In the genomic region with DNA sequence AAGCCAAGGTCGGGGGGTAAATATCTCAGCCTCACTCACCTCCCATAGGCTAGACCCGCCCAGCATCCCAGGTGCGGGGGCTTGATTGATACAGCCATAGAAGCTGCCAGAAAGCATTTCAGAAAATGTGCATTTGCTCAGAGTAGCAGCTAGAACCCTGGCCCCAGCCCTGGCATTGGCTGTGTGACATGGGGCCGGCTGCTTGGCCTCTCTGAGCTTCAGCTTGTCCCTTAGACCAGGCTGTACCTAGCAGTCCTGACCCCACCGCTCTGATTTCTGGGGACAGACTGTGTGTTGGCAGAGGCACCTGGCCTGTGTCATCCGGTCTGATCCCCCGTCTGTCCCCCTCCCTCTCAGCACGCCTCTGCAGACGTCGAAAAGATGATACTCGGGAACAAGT, we compare ENCODE assay signal across 23 cellular contexts. TPM values are rescaled to one million over a fixed set of nuclear protein-coding genes. Genes with fewer than 3 reads are reported as not detected.
"Had no signal": no experiment of that assay in that cellular context is flagged by ENCODE, and none has a peak within 500 bp of the region (broad histone marks: within the 10 kb centered on the region; RNA-seq: fewer than 3 reads in every experiment).

No MANE protein-coding gene starts in this region.

- H3K27ac Mint-ChIP-seq: activated naive CD4-positive, alpha-beta T cell treated with anti-CD3 and anti-CD28 coated beads, Interleukin-2, amount 50 U/mL, for 24 hours; endodermal cell; memory B cell; natural killer cell; T-helper 17 cell; WTC11 had no signal

- FAIRE-seq: keratinocyte had no signal

- H3K4me1 Mint-ChIP-seq: activated naive CD4-positive, alpha-beta T cell treated with anti-CD3 and anti-CD28 coated beads, Interleukin-2, amount 50 U/mL, for 24 hours; endodermal cell; WTC11 had no signal

- H3K9me3 ChIP-seq: left ventricle myocardium inferior, transverse colon had no signal

- H3K27me3 Mint-ChIP-seq: activated naive CD4-positive, alpha-beta T cell treated with anti-CD3 and anti-CD28 coated beads, Interleukin-2, amount 50 U/mL, for 24 hours; memory B cell; progenitor cell of endocrine pancreas; stimulated activated memory B cell treated with anti-CD40 and anti-IgM and Interleukin-4, amounts not matched to agents 10 μg/mL and 1 μg/mL and 100 μg/mL, for 72 hours; T-helper 17 cell had no signal

- H3K27me3 ChIP-seq: brain microvascular endothelial cell, transverse colon had no signal

- H3K27ac ChIP-seq: brain microvascular endothelial cell, left ventricle myocardium inferior had no signal

- H3K4me1 ChIP-seq: left ventricle myocardium inferior had no signal

- DNase-seq: activated CD4-positive, alpha-beta T cell treated with anti-CD3 and anti-CD28 coated beads for 48 hours; activated effector memory CD4-positive, alpha-beta T cell treated with Interleukin-2 at 50 U/mL for 16 hours; amygdala; brain microvascular endothelial cell; endodermal cell; erythroblast; left ventricle myocardium inferior; natural killer cell; nucleus accumbens; right cardiac atrium; T-helper 17 cell; transverse colon had no signal

- H3K9me3 Mint-ChIP-seq: activated naive CD4-positive, alpha-beta T cell treated with anti-CD3 and anti-CD28 coated beads, Interleukin-2, amount 50 U/mL, for 24 hours; endodermal cell had no signal

- H3K4me3 Mint-ChIP-seq: activated naive CD4-positive, alpha-beta T cell treated with anti-CD3 and anti-CD28 coated beads, Interleukin-2, amount 50 U/mL, for 24 hours; endodermal cell; memory B cell; natural killer cell; stimulated activated memory B cell treated with anti-CD40 and anti-IgM and Interleukin-4, amounts not matched to agents 10 μg/mL and 1 μg/mL and 100 μg/mL, for 72 hours; T-helper 17 cell; WTC11 had no signal

- H3K4me2 ChIP-seq: smooth muscle cell had no signal

- ATAC-seq: right cardiac atrium; stimulated activated memory B cell treated with anti-CD40 and anti-IgM and Interleukin-4, amounts not matched to agents 10 μg/mL and 1 μg/mL and 100 μg/mL, for 72 hours; T-helper 17 cell; WTC11 had no signal

- H3K4me3 ChIP-seq: left ventricle myocardium inferior, smooth muscle cell, transverse colon had no signal

RNA-seq across cellular contexts. Expression of a gene that starts 16.4 kb away (rescaled TPM):
- total RNA-seq: chondrocyte, dermis microvascular lymphatic vessel endothelial cell, smooth muscle cell had no signal

RNA-seq across cellular contexts. Expression of a gene that starts 46.2 kb away (rescaled TPM):
- total RNA-seq: chondrocyte, dermis microvascular lymphatic vessel endothelial cell, endodermal cell, left ventricle myocardium inferior, mucosa of gallbladder, natural killer cell, progenitor cell of endocrine pancreas, right cardiac atrium, smooth muscle cell, subcutaneous adipose tissue, T-helper 17 cell, transverse colon, WTC11 had no signal
